21 cellular contexts compared by ENCODE assay signal in genomic region chr6:147961473-147962141, GRCh38.
"Had no signal": no experiment of that assay in that cellular context is flagged by ENCODE, and none has a peak within 500 bp of the region (broad histone marks: within the 10 kb centered on the region; RNA-seq: fewer than 3 reads in every experiment).

No MANE protein-coding gene starts in this region.

- H3K4me3 ChIP-seq: hepatocyte, ovary, prostate gland, thyroid gland, upper lobe of right lung had no signal

- ATAC-seq: activated T-cell treated with anti-CD3 and anti-CD28 coated beads, Interleukin-2, amount 50 U/mL, for 72 hours; left ventricle myocardium superior; natural killer cell treated with Interleukin-12 subunit alpha and Interleukin-12 subunit beta and Interleukin-15 and Interleukin-18, amount 100 ng/mL, for 72 hours; stimulated activated naive CD8-positive, alpha-beta T cell treated with anti-CD3 and anti-CD28 coated beads, Interleukin-15, Interleukin-2, amounts not matched to agents 100 U/mL and 50 U/mL, for 24 hours; upper lobe of right lung had no signal

- H3K36me3 ChIP-seq: neutrophil, ovary, prostate gland, thyroid gland, upper lobe of right lung had no signal

- H3K4me1 ChIP-seq: prostate gland had no signal

- H3K4me2 ChIP-seq: hepatocyte had no signal

- H3K79me2 ChIP-seq: hepatocyte had no signal

- H3K9me3 ChIP-seq: neutrophil, ovary, prostate gland, thyroid gland, upper lobe of right lung had no signal

- H3K27ac ChIP-seq: hepatocyte, neutrophil, ovary, prostate gland, thyroid gland, upper lobe of right lung had no signal

- DNase-seq: activated CD4-positive, alpha-beta memory T cell treated with anti-CD3 and anti-CD28 coated beads for 36 hours; activated CD4-positive, alpha-beta T cell treated with anti-CD3 and anti-CD28 coated beads for 48 hours; activated effector memory CD4-positive, alpha-beta T cell treated with Interleukin-2 at 50 U/mL for 16 hours; activated naive CD4-positive, alpha-beta T cell treated with anti-CD3 and anti-CD28 coated beads, Interleukin-2, amount 10 ng/mL, durations not matched to agents 7 days and 5 days; activated T-cell treated with anti-CD3 and anti-CD28 coated beads, Interleukin-2, amount 50 U/mL, for 72 hours; amygdala; effector CD4-positive, alpha-beta T cell; glutamatergic neuron; left ventricle myocardium superior; ovary; stimulated activated CD4-positive, alpha-beta T cell treated with anti-CD3 and anti-CD28 coated beads, Interleukin-12 subunit alpha, Interleukin-12 subunit beta, amount 100 ng/mL, for 4 hours; stimulated activated CD4-positive, alpha-beta T cell treated with anti-CD3 and anti-CD28 coated beads, Interleukin-4, amount 100 ng/mL, for 4 hours; stimulated activated naive CD8-positive, alpha-beta T cell treated with anti-CD3 and anti-CD28 coated beads, Interleukin-15, Interleukin-2, amounts not matched to agents 100 U/mL and 50 U/mL, for 24 hours; substantia nigra; T-helper 2 cell; thyroid gland; upper lobe of right lung had no signal

- H3K27me3 ChIP-seq: hepatocyte, neutrophil, ovary, thyroid gland, upper lobe of right lung had no signal

- H2AFZ ChIP-seq: hepatocyte had no signal
